Comparison of ENCODE assay signal across 22 cellular contexts in genomic region chr4:188452097-188452496, GRCh38.
"Had no signal": no experiment of that assay in that cellular context is flagged by ENCODE, and none has a peak within 500 bp of the region (broad histone marks: within the 10 kb centered on the region; RNA-seq: fewer than 3 reads in every experiment).

No MANE protein-coding gene starts in this region.

- H3K79me2 ChIP-seq: parathyroid adenoma had no signal

- H3K36me3 ChIP-seq: neutrophil, right lobe of liver, upper lobe of left lung had no signal

- H3K27ac ChIP-seq: dorsolateral prefrontal cortex, neutrophil, parathyroid adenoma, right lobe of liver, testis, upper lobe of left lung, VCaP had no signal

- H3K9me3 ChIP-seq: neutrophil, right lobe of liver, testis, upper lobe of left lung had no signal

- H3K4me3 Mint-ChIP-seq: activated naive CD8-positive, alpha-beta T cell; activated T-cell treated with anti-CD3 and anti-CD28 coated beads, Interleukin-2, amount 50 U/mL, for 72 hours; immature natural killer cell; memory B cell; naive thymus-derived CD8-positive, alpha-beta T cell; stimulated activated effector memory CD8-positive, alpha-beta T cell treated with anti-CD3 and anti-CD28 coated beads, Interleukin-12 subunit alpha, Interleukin-12 subunit beta, amount 100 ng/mL, for 72 hours had no signal

- H3K4me1 ChIP-seq: parathyroid adenoma, right lobe of liver, testis, upper lobe of left lung had no signal

- H3K27ac Mint-ChIP-seq: activated naive CD8-positive, alpha-beta T cell; activated T-cell treated with anti-CD3 and anti-CD28 coated beads, Interleukin-2, amount 50 U/mL, for 72 hours; immature natural killer cell; memory B cell; naive thymus-derived CD8-positive, alpha-beta T cell; stimulated activated effector memory CD8-positive, alpha-beta T cell treated with anti-CD3 and anti-CD28 coated beads, Interleukin-12 subunit alpha, Interleukin-12 subunit beta, amount 100 ng/mL, for 72 hours had no signal

- H3K27me3 ChIP-seq: dorsolateral prefrontal cortex, neutrophil, right lobe of liver, testis, upper lobe of left lung had no signal

- H3K27me3 Mint-ChIP-seq: activated naive CD8-positive, alpha-beta T cell; memory B cell; naive thymus-derived CD8-positive, alpha-beta T cell had no signal

- DNase-seq: activated CD4-positive, alpha-beta T cell treated with anti-CD3 and anti-CD28 coated beads for 1 hour; activated gamma-delta T cell; activated T-cell treated with anti-CD3 and anti-CD28 coated beads, Interleukin-2, amount 50 U/mL, for 72 hours; amniotic stem cell; caudate nucleus; dorsolateral prefrontal cortex; erythroblast; head of caudate nucleus; immature natural killer cell; naive thymus-derived CD8-positive, alpha-beta T cell; right lobe of liver; small intestine; stimulated activated CD4-positive, alpha-beta T cell treated with anti-CD3 and anti-CD28 coated beads, Interleukin-4, amount 100 ng/mL, for 24 hours; T-helper 2 cell; testis; upper lobe of left lung had no signal

- H3K36me3 Mint-ChIP-seq: activated naive CD8-positive, alpha-beta T cell; memory B cell; stimulated activated effector memory CD8-positive, alpha-beta T cell treated with anti-CD3 and anti-CD28 coated beads, Interleukin-12 subunit alpha, Interleukin-12 subunit beta, amount 100 ng/mL, for 72 hours had no signal

- H3K4me1 Mint-ChIP-seq: immature natural killer cell; memory B cell; naive thymus-derived CD8-positive, alpha-beta T cell; stimulated activated effector memory CD8-positive, alpha-beta T cell treated with anti-CD3 and anti-CD28 coated beads, Interleukin-12 subunit alpha, Interleukin-12 subunit beta, amount 100 ng/mL, for 72 hours had no signal

- H3K9ac ChIP-seq: parathyroid adenoma had no signal

- H3K4me3 ChIP-seq: dorsolateral prefrontal cortex, right lobe of liver, testis, upper lobe of left lung had no signal

- H2AFZ ChIP-seq: parathyroid adenoma had no signal

- ATAC-seq: activated T-cell treated with anti-CD3 and anti-CD28 coated beads, Interleukin-2, amount 50 U/mL, for 72 hours; naive thymus-derived CD8-positive, alpha-beta T cell; right lobe of liver; stimulated activated effector memory CD8-positive, alpha-beta T cell treated with anti-CD3 and anti-CD28 coated beads, Interleukin-12 subunit alpha, Interleukin-12 subunit beta, amount 100 ng/mL, for 72 hours had no signal
